ENCODE assay signal across 13 cellular contexts in genomic region chr3:16132926-16133325, GRCh38. TPM values are rescaled to one million over a fixed set of nuclear protein-coding genes. Genes with fewer than 3 reads are reported as not detected.
DNase-seq lines count a peak whose midpoint lies in the region; ATAC-seq and TF ChIP-seq lines count a peak whose summit lies in the region.
"Had no signal": no experiment of that assay in that cellular context is flagged by ENCODE, and none has a peak within 500 bp of the region (broad histone marks: within the 10 kb centered on the region; RNA-seq: fewer than 3 reads in every experiment).

No MANE protein-coding gene starts in this region.

- H3K27ac ChIP-seq in GM23338 (ENCODE audit: low read depth) (no peak overlapping the region), right atrium auricular region (peak overlapping the region; percentile 36 to 59), skeletal muscle tissue (ENCODE audit: low read depth, low read length) (peak overlapping the region; percentile 5)
- H3K27ac ChIP-seq: parathyroid adenoma had no signal

- no peaks in the 10 kb centered on the region for H3K9me3 Mint-ChIP-seq in GM23338
- H3K9me3 Mint-ChIP-seq in activated naive CD4-positive, alpha-beta T cell treated with anti-CD3 and anti-CD28 coated beads, Interleukin-2, amount 10 ng/mL, durations not matched to agents 7 days and 5 days: no peaks in the 10 kb centered on the region

- H3K4me2 ChIP-seq in GM23338: no peak overlapping the region

- no peak overlapping the region for H3K27ac Mint-ChIP-seq in GM23338
- no peak overlapping the region for H3K27ac Mint-ChIP-seq in activated naive CD4-positive, alpha-beta T cell treated with anti-CD3 and anti-CD28 coated beads, Interleukin-2, amount 10 ng/mL, durations not matched to agents 7 days and 5 days
- H3K27ac Mint-ChIP-seq: CD14-positive monocyte had no signal

- peaks cover 0 to 10% of the 10 kb centered on the region in 2 donors for H3K9me3 ChIP-seq in right atrium auricular region
- H3K9me3 ChIP-seq in skeletal muscle tissue (ENCODE audit: control insufficient read depth in 3 of 3, low read length in 3 of 3): no peaks in the 10 kb centered on the region

- no peak overlapping the region for H3K4me3 Mint-ChIP-seq in GM23338
- no peak overlapping the region for H3K4me3 Mint-ChIP-seq in activated naive CD4-positive, alpha-beta T cell treated with anti-CD3 and anti-CD28 coated beads, Interleukin-2, amount 10 ng/mL, durations not matched to agents 7 days and 5 days
- H3K4me3 Mint-ChIP-seq: CD14-positive monocyte; central memory CD8-positive, alpha-beta T cell had no signal

- no peaks in the 10 kb centered on the region for H3K36me3 Mint-ChIP-seq in GM23338 (ENCODE audit: low read depth)
- no peaks in the 10 kb centered on the region for H3K36me3 Mint-ChIP-seq in activated naive CD4-positive, alpha-beta T cell treated with anti-CD3 and anti-CD28 coated beads, Interleukin-2, amount 10 ng/mL, durations not matched to agents 7 days and 5 days
- H3K36me3 Mint-ChIP-seq: CD14-positive monocyte had no signal

- no peaks in the 10 kb centered on the region for H3K27me3 Mint-ChIP-seq in GM23338 (ENCODE audit: insufficient read depth, low read depth, poor library complexity)
- peaks cover 11% of the 10 kb centered on the region for H3K27me3 Mint-ChIP-seq in activated naive CD4-positive, alpha-beta T cell treated with anti-CD3 and anti-CD28 coated beads, Interleukin-2, amount 10 ng/mL, durations not matched to agents 7 days and 5 days

- no peaks in the 10 kb centered on the region for H3K27me3 ChIP-seq in GM23338 (ENCODE audit: insufficient read depth)
- H3K27me3 ChIP-seq in right atrium auricular region: no peaks in the 10 kb centered on the region
- no peaks in the 10 kb centered on the region for H3K27me3 ChIP-seq in skeletal muscle tissue (ENCODE audit: control insufficient read depth in 3 of 3, insufficient read depth in 3 of 3, low read length in 3 of 3)

- H3K36me3 ChIP-seq in GM23338 (ENCODE audit: insufficient read depth): no peaks in the 10 kb centered on the region
- H3K36me3 ChIP-seq in right atrium auricular region: no peaks in the 10 kb centered on the region
- no peaks in the 10 kb centered on the region for H3K36me3 ChIP-seq in skeletal muscle tissue (ENCODE audit: control insufficient read depth in 3 of 3, insufficient read depth in 3 of 3, low read length in 3 of 3)

- no peak for ATAC-seq in GM23338
- no peak for ATAC-seq in HG02610 (IDR thresholded peaks at IDR 0.05; ENCODE audit: unreplicated experiment)
- no peak for ATAC-seq in HG03139 (IDR thresholded peaks at IDR 0.05; ENCODE audit: unreplicated experiment)

- no peak for DNase-seq in GM23338 (ENCODE audit: low spot score)
- peak; percentile 88 for DNase-seq in cerebellar cortex (ENCODE audit: low spot score)
- no peak for DNase-seq in right atrium auricular region (ENCODE audit: low spot score)
- DNase-seq in activated naive CD4-positive, alpha-beta T cell treated with anti-CD3 and anti-CD28 coated beads, Interleukin-2, amount 10 ng/mL, durations not matched to agents 7 days and 5 days: no peak
- no peak for DNase-seq in NCI-H2107 treated with DMSO at 0.1 percent for 48 hours (lab: John Stamatoyannopoulos, UW; ENCODE audit: unreplicated experiment)
- DNase-seq: activated gamma-delta T cell treated with Interleukin-2 at 50 U/mL for 16 hours had no signal

- TF ChIP-seq CTCF in GM23338 (conservative IDR thresholded peaks at IDR 0.05; ENCODE audit: low read depth in 2 of 2) (no peak), right atrium auricular region (IDR thresholded peaks at IDR 0.05) (no peak)

- peak overlapping the region; percentile 92; the same call in 1 of the 2 replicates for H2AFZ ChIP-seq in GM23338
- H2AFZ ChIP-seq: parathyroid adenoma had no signal

- CTCF ChIA-PET in activated naive CD4-positive, alpha-beta T cell treated with anti-CD3 and anti-CD28 coated beads, Interleukin-2, amount 10 ng/mL, durations not matched to agents 7 days and 5 days (lab: Charles Lee): no interaction called here

- H3F3A ChIP-seq in GM23338 (replicated peaks; ENCODE audit: low read depth): no peaks in the 10 kb centered on the region

- 0 out of 2 replicates have a peak, but pooled peaks cover 2% of the 10 kb centered on the region for H3K9me2 ChIP-seq in GM23338 (ENCODE audit: insufficient read depth)

- H3K4me3 ChIP-seq in GM23338: no peak overlapping the region
- no peak overlapping the region for H3K4me3 ChIP-seq in right atrium auricular region
- H3K4me3 ChIP-seq in skeletal muscle tissue (ENCODE audit: low read length in 3 of 3): no peak overlapping the region

- no peaks in the 10 kb centered on the region for H3K79me2 ChIP-seq in GM23338 (replicated peaks; ENCODE audit: insufficient read depth)
- H3K79me2 ChIP-seq: parathyroid adenoma had no signal

- H4K20me1 ChIP-seq in GM23338 (replicated peaks; ENCODE audit: insufficient read depth): no peaks in the 10 kb centered on the region

- H3K4me1 ChIP-seq in GM23338 (ENCODE audit: insufficient read depth) (no peaks in the 10 kb centered on the region), right atrium auricular region (peaks cover 0 to 32% of the 10 kb centered on the region in 2 donors), skeletal muscle tissue (ENCODE audit: control insufficient read depth in 3 of 3, insufficient read depth in 3 of 3, low read length in 3 of 3) (peaks cover 32 to 49% (median 45%) of the 10 kb centered on the region in 3 donors)
- H3K4me1 ChIP-seq: parathyroid adenoma had no signal

- H3K4me1 Mint-ChIP-seq in GM23338: no peaks in the 10 kb centered on the region; the same call in 2 of the 3 replicates
- H3K4me1 Mint-ChIP-seq in activated naive CD4-positive, alpha-beta T cell treated with anti-CD3 and anti-CD28 coated beads, Interleukin-2, amount 10 ng/mL, durations not matched to agents 7 days and 5 days: no peaks in the 10 kb centered on the region
- H3K4me1 Mint-ChIP-seq: CD14-positive monocyte; central memory CD8-positive, alpha-beta T cell had no signal

- no peak overlapping the region for H3K9ac ChIP-seq in skeletal muscle tissue (ENCODE audit: low read depth in 1 of 3, low read length in 3 of 3)
- H3K9ac ChIP-seq: parathyroid adenoma had no signal

TF ChIP-seq in GM23338, 12 proteins besides CTCF, POLR2A, EP300 and RAD21:
- no peak for TF ChIP-seq STAT1 (IDR thresholded peaks at IDR 0.05; ENCODE audit: unreplicated experiment)
TF ChIP-seq in GM23338: peak in this region for 0.

RNA-seq across cellular contexts. Expression of gene GALNT15, which starts 41.6 kb away (rescaled TPM):
- total RNA-seq in GM23338 (2014; rRNA removed; shearing (Covaris generic)): 0.35 TPM in 1 of 2 replicates, not detected in the other
- 0.06 TPM in 1 of 2 replicates, not detected in the other for polyA plus RNA-seq in GM23338 (2016; fragmentation: Nextera tagmentation; extraction: Ambion mirVana)
- total RNA-seq in right atrium auricular region (10 to 100 TPM; 21.7 to 83.1 TPM), skeletal muscle tissue (3.7 TPM)
- total RNA-seq: T-helper 2 cell treated with Interferon-gamma antibody and Interleukin-4, amounts not matched to agents 100 ng/mL and 5 ng/mL, for 36 hours had no signal
- polyA plus RNA-seq: CD14-positive monocyte had no signal
